ENCODE assay signal across 12 cellular contexts in genomic region chr14:35539969-35540368, GRCh38.
"Had no signal": no experiment of that assay in that cellular context is flagged by ENCODE, and none has a peak within 500 bp of the region (broad histone marks: within the 10 kb centered on the region; RNA-seq: fewer than 3 reads in every experiment).

No MANE protein-coding gene starts in this region.

- H3K9me3 ChIP-seq: esophagus muscularis mucosa, mucosa of descending colon, spleen had no signal

- H3K4me3 ChIP-seq: esophagus muscularis mucosa, mucosa of descending colon, spleen had no signal

- H3K27ac ChIP-seq: esophagus muscularis mucosa, spleen had no signal

- DNase-seq: activated CD4-positive, alpha-beta T cell treated with anti-CD3 and anti-CD28 coated beads, Interleukin-2, amount 50 U/mL, for 1 hour; activated CD8-positive, alpha-beta memory T cell treated with anti-CD3 and anti-CD28 coated beads for 24 hours; activated CD8-positive, alpha-beta memory T cell treated with anti-CD3 and anti-CD28 coated beads, Interleukin-2, amount 50 U/mL, for 48 hours; activated effector memory CD4-positive, alpha-beta T cell treated with anti-CD3 and anti-CD28 coated beads, Interleukin-2, amount 50 U/mL, for 16 hours; activated T-cell treated with anti-CD3 and anti-CD28 coated beads, Interleukin-2, amount 50 U/mL, for 48 hours; effector CD4-positive, alpha-beta T cell; mucosa of descending colon; naive B cell; spleen; stimulated activated naive B cell treated with anti-CD40 and anti-IgM and Interleukin-4, amounts not matched to agents 10 μg/mL and 1 μg/mL and 100 μg/mL, for 72 hours had no signal

- ATAC-seq: activated CD4-positive, CD25-positive, alpha-beta regulatory T cell treated with anti-CD3 and anti-CD28 coated beads, Interleukin-2, amount 50 U/mL, for 24 hours; mucosa of descending colon; stimulated activated naive B cell treated with anti-CD40 and anti-IgM and Interleukin-4, amounts not matched to agents 10 μg/mL and 1 μg/mL and 100 μg/mL, for 72 hours had no signal
